ENCODE assay signal across 1 cellular context in the genomic region with DNA sequence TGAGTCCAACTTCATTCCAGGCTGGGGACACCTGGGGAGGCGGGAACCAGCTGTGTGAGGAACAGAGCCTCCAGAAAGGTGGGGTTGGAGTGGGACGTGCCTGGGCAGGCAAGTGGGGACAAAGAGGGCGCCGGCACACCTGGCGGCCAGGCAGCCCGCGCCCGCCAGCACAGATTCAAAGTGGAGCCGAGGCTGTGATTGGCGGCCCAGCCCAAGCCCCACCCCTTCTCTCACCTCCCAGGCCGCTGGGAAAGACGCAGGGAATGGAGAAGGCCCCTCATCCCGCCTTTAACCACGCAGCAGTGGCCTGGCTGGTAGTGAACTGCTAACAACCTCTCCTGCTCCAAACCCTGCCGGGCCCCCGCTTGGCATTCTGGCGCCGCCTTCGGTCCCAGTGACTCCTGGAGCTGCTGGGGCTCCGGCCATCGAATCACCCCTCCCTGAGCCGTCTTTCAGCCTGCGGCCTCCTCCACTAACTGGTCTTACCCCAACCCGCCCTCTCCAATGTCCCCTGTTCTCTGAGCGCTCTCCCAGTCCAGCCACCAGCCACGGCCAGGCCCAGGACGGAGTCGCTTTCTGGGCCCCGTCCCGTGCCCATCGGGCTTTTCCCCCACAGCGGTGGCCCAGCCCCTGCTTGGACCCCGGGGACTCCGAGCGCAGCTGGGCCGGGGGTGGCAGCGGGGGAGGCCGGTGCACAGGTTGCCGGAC.
TF ChIP-seq lines count a peak whose summit lies in the region.

No MANE protein-coding gene starts in this region.

TF ChIP-seq in WTC11, 78 proteins besides CTCF, POLR2A, EP300 and RAD21 (continued from another document and continues in another):
- TF ChIP-seq, protein P1, sequence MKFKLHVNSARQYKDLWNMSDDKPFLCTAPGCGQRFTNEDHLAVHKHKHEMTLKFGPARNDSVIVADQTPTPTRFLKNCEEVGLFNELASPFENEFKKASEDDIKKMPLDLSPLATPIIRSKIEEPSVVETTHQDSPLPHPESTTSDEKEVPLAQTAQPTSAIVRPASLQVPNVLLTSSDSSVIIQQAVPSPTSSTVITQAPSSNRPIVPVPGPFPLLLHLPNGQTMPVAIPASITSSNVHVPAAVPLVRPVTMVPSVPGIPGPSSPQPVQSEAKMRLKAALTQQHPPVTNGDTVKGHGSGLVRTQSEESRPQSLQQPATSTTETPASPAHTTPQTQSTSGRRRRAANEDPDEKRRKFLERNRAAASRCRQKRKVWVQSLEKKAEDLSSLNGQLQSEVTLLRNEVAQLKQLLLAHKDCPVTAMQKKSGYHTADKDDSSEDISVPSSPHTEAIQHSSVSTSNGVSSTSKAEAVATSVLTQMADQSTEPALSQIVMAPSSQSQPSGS (CRISPR knock-in tag; IDR thresholded peaks at IDR 0.05; ENCODE audit: borderline replicate concordance, low read depth) = no peak
- TF ChIP-seq, protein P2, sequence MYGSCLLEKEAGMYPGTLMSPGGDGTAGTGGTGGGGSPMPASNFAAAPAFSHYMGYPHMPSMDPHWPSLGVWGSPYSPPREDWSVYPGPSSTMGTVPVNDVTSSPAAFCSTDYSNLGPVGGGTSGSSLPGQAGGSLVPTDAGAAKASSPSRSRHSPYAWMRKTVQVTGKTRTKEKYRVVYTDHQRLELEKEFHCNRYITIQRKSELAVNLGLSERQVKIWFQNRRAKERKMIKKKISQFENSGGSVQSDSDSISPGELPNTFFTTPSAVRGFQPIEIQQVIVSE (CRISPR knock-in tag; IDR thresholded peaks at IDR 0.05; ENCODE audit: borderline replicate concordance) = no peak
- TF ChIP-seq, protein P3, sequence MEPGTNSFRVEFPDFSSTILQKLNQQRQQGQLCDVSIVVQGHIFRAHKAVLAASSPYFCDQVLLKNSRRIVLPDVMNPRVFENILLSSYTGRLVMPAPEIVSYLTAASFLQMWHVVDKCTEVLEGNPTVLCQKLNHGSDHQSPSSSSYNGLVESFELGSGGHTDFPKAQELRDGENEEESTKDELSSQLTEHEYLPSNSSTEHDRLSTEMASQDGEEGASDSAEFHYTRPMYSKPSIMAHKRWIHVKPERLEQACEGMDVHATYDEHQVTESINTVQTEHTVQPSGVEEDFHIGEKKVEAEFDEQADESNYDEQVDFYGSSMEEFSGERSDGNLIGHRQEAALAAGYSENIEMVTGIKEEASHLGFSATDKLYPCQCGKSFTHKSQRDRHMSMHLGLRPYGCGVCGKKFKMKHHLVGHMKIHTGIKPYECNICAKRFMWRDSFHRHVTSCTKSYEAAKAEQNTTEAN (CRISPR knock-in tag; IDR thresholded peaks at IDR 0.05) = 0 out of 2 replicates have a peak, but pooled peaks have one; percentile 25
- TF ChIP-seq GRHL2 (CRISPR knock-in tag; IDR thresholded peaks at IDR 0.05; ENCODE audit: insufficient replicate concordance, severe bottlenecking) = no peak
- TF ChIP-seq ZNF416 (CRISPR knock-in tag; IDR thresholded peaks at IDR 0.05) = peak; percentile 88
- TF ChIP-seq ELF4 (CRISPR knock-in tag; IDR thresholded peaks at IDR 0.05; ENCODE audit: low read depth) = peak; percentile 66; the same call in 1 of the 2 replicates
- TF ChIP-seq, protein P4, sequence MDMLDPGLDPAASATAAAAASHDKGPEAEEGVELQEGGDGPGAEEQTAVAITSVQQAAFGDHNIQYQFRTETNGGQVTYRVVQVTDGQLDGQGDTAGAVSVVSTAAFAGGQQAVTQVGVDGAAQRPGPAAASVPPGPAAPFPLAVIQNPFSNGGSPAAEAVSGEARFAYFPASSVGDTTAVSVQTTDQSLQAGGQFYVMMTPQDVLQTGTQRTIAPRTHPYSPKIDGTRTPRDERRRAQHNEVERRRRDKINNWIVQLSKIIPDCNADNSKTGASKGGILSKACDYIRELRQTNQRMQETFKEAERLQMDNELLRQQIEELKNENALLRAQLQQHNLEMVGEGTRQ (CRISPR knock-in tag; IDR thresholded peaks at IDR 0.05) = peak; percentile 40; the same call in 1 of the 2 replicates
- TF ChIP-seq, protein P5, sequence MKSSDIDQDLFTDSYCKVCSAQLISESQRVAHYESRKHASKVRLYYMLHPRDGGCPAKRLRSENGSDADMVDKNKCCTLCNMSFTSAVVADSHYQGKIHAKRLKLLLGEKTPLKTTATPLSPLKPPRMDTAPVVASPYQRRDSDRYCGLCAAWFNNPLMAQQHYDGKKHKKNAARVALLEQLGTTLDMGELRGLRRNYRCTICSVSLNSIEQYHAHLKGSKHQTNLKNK (CRISPR knock-in tag; IDR thresholded peaks at IDR 0.05) = no peak
- TF ChIP-seq, protein P6, sequence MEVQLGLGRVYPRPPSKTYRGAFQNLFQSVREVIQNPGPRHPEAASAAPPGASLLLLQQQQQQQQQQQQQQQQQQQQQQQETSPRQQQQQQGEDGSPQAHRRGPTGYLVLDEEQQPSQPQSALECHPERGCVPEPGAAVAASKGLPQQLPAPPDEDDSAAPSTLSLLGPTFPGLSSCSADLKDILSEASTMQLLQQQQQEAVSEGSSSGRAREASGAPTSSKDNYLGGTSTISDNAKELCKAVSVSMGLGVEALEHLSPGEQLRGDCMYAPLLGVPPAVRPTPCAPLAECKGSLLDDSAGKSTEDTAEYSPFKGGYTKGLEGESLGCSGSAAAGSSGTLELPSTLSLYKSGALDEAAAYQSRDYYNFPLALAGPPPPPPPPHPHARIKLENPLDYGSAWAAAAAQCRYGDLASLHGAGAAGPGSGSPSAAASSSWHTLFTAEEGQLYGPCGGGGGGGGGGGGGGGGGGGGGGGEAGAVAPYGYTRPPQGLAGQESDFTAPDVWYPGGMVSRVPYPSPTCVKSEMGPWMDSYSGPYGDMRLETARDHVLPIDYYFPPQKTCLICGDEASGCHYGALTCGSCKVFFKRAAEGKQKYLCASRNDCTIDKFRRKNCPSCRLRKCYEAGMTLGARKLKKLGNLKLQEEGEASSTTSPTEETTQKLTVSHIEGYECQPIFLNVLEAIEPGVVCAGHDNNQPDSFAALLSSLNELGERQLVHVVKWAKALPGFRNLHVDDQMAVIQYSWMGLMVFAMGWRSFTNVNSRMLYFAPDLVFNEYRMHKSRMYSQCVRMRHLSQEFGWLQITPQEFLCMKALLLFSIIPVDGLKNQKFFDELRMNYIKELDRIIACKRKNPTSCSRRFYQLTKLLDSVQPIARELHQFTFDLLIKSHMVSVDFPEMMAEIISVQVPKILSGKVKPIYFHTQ (CRISPR knock-in tag; IDR thresholded peaks at IDR 0.05) = no peak
- no peak for TF ChIP-seq CBFB (CRISPR knock-in tag; IDR thresholded peaks at IDR 0.05; ENCODE audit: low read depth)
- TF ChIP-seq OVOL2 (CRISPR knock-in tag; IDR thresholded peaks at IDR 0.05; ENCODE audit: borderline replicate concordance) = no peak
- TF ChIP-seq, protein P7, sequence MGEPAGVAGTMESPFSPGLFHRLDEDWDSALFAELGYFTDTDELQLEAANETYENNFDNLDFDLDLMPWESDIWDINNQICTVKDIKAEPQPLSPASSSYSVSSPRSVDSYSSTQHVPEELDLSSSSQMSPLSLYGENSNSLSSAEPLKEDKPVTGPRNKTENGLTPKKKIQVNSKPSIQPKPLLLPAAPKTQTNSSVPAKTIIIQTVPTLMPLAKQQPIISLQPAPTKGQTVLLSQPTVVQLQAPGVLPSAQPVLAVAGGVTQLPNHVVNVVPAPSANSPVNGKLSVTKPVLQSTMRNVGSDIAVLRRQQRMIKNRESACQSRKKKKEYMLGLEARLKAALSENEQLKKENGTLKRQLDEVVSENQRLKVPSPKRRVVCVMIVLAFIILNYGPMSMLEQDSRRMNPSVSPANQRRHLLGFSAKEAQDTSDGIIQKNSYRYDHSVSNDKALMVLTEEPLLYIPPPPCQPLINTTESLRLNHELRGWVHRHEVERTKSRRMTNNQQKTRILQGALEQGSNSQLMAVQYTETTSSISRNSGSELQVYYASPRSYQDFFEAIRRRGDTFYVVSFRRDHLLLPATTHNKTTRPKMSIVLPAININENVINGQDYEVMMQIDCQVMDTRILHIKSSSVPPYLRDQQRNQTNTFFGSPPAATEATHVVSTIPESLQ (CRISPR knock-in tag; IDR thresholded peaks at IDR 0.05) = no peak
- TF ChIP-seq, protein P8, sequence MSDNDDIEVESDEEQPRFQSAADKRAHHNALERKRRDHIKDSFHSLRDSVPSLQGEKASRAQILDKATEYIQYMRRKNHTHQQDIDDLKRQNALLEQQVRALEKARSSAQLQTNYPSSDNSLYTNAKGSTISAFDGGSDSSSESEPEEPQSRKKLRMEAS (CRISPR knock-in tag; IDR thresholded peaks at IDR 0.05) = peak; percentile 89
- TF ChIP-seq, protein P9, sequence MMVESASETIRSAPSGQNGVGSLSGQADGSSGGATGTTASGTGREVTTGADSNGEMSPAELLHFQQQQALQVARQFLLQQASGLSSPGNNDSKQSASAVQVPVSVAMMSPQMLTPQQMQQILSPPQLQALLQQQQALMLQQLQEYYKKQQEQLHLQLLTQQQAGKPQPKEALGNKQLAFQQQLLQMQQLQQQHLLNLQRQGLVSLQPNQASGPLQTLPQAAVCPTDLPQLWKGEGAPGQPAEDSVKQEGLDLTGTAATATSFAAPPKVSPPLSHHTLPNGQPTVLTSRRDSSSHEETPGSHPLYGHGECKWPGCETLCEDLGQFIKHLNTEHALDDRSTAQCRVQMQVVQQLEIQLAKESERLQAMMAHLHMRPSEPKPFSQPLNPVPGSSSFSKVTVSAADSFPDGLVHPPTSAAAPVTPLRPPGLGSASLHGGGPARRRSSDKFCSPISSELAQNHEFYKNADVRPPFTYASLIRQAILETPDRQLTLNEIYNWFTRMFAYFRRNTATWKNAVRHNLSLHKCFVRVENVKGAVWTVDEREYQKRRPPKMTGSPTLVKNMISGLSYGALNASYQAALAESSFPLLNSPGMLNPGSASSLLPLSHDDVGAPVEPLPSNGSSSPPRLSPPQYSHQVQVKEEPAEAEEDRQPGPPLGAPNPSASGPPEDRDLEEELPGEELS (CRISPR knock-in tag; IDR thresholded peaks at IDR 0.05) = no peak
- no peak for TF ChIP-seq SMAD4 (CRISPR knock-in tag; IDR thresholded peaks at IDR 0.05)
- peak; percentile 65; the same call in 1 of the 2 replicates for TF ChIP-seq CREM (CRISPR knock-in tag; IDR thresholded peaks at IDR 0.05)
- TF ChIP-seq, protein P10, sequence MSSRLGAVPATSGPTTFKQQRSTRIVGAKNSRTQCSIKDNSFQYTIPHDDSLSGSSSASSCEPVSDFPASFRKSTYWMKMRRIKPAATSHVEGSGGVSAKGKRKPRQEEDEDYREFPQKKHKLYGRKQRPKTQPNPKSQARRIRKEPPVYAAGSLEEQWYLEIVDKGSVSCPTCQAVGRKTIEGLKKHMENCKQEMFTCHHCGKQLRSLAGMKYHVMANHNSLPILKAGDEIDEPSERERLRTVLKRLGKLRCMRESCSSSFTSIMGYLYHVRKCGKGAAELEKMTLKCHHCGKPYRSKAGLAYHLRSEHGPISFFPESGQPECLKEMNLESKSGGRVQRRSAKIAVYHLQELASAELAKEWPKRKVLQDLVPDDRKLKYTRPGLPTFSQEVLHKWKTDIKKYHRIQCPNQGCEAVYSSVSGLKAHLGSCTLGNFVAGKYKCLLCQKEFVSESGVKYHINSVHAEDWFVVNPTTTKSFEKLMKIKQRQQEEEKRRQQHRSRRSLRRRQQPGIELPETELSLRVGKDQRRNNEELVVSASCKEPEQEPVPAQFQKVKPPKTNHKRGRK (CRISPR knock-in tag; IDR thresholded peaks at IDR 0.05; ENCODE audit: borderline replicate concordance) = no peak
- no peak for TF ChIP-seq NR1H2 (CRISPR knock-in tag; IDR thresholded peaks at IDR 0.05)
- peak; percentile 55; the same call in 1 of the 2 replicates for TF ChIP-seq TP53 (CRISPR knock-in tag; IDR thresholded peaks at IDR 0.05)
- TF ChIP-seq TEAD4 (CRISPR knock-in tag; IDR thresholded peaks at IDR 0.05) = no peak
- 0 out of 2 replicates have a peak, but pooled peaks have one; percentile 57 for TF ChIP-seq ATF1 (CRISPR knock-in tag; IDR thresholded peaks at IDR 0.05)
- peak; percentile 95 for TF ChIP-seq GTF2I (CRISPR knock-in tag; conservative IDR thresholded peaks at IDR 0.05)
- TF ChIP-seq ZNF396 (CRISPR knock-in tag; IDR thresholded peaks at IDR 0.05; ENCODE audit: borderline replicate concordance) = 0 out of 2 replicates have a peak, but pooled peaks have one; percentile 5
- TF ChIP-seq, protein P11, sequence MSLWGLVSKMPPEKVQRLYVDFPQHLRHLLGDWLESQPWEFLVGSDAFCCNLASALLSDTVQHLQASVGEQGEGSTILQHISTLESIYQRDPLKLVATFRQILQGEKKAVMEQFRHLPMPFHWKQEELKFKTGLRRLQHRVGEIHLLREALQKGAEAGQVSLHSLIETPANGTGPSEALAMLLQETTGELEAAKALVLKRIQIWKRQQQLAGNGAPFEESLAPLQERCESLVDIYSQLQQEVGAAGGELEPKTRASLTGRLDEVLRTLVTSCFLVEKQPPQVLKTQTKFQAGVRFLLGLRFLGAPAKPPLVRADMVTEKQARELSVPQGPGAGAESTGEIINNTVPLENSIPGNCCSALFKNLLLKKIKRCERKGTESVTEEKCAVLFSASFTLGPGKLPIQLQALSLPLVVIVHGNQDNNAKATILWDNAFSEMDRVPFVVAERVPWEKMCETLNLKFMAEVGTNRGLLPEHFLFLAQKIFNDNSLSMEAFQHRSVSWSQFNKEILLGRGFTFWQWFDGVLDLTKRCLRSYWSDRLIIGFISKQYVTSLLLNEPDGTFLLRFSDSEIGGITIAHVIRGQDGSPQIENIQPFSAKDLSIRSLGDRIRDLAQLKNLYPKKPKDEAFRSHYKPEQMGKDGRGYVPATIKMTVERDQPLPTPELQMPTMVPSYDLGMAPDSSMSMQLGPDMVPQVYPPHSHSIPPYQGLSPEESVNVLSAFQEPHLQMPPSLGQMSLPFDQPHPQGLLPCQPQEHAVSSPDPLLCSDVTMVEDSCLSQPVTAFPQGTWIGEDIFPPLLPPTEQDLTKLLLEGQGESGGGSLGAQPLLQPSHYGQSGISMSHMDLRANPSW (CRISPR knock-in tag; conservative IDR thresholded peaks at IDR 0.05; ENCODE audit: low read depth) = no peak
- peak; percentile 48 for TF ChIP-seq NFE2L1 (CRISPR knock-in tag; IDR thresholded peaks at IDR 0.05)
- TF ChIP-seq ZNF219 (CRISPR knock-in tag; IDR thresholded peaks at IDR 0.05; ENCODE audit: borderline replicate concordance) = no peak
- TF ChIP-seq ZNF263 (CRISPR knock-in tag; IDR thresholded peaks at IDR 0.05; ENCODE audit: low read depth) = 0 out of 2 replicates have a peak, but pooled peaks have one; percentile 36
- no peak for TF ChIP-seq SMAD3 (CRISPR knock-in tag; IDR thresholded peaks at IDR 0.05; ENCODE audit: borderline replicate concordance)
- no peak for TF ChIP-seq SOX15 (CRISPR knock-in tag; IDR thresholded peaks at IDR 0.05)
- TF ChIP-seq, protein P12, sequence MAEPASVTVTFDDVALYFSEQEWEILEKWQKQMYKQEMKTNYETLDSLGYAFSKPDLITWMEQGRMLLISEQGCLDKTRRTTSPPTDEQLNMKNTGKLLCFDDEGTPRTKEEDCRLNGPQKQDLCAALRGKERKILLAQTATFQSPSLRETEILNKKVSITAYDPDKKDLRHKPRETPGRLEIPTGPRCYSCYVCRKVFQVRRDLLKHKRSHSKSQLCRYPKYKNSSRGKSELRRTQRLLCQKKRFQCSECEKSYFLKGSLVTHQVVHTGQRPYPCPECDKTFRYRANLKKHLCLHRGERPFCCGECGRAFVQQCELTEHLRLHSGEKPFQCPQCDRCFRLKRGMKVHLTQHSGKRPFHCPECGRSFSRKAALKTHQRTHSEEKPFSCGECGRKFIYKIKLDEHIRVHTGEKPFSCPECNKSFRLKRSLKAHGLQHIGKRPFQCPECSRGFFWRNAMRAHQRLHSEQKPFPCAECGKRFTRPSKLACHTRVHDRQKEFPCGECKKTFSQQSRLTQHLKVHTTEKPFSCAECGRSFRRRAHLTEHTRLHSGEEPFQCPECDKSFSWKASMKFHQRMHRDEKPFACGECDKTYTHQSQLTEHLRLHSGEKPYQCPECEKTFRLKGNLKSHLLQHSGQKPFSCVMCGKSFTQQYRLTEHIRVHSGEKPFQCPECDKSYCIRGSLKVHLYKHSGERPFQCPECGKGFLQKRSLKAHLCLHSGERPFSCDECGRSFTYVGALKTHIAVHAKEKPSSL (CRISPR knock-in tag; conservative IDR thresholded peaks at IDR 0.05) = no peak
- TF ChIP-seq ZNF671 (CRISPR knock-in tag; IDR thresholded peaks at IDR 0.05) = no peak
